25 cellular contexts compared by ENCODE assay signal in genomic region chr1:38128926-38129453, GRCh38.
DNase-seq lines count a peak whose midpoint lies in the region; ATAC-seq, FAIRE-seq and TF ChIP-seq lines count a peak whose summit lies in the region.
"Had no signal": no experiment of that assay in that cellular context is flagged by ENCODE, and none has a peak within 500 bp of the region (broad histone marks: within the 10 kb centered on the region; RNA-seq: fewer than 3 reads in every experiment).

No MANE protein-coding gene starts in this region.

- no peaks in the 10 kb centered on the region for H3K27me3 Mint-ChIP-seq in neural crest cell (ENCODE audit: low read depth)
- peaks cover 64% of the 10 kb centered on the region for H3K27me3 Mint-ChIP-seq in stimulated activated naive CD8-positive, alpha-beta T cell treated with anti-CD3 and anti-CD28 coated beads, Interleukin-15, amount 100 ng/mL, for 72 hours

- peak overlapping the region; percentile 12 for H3K27ac Mint-ChIP-seq in neural crest cell (ENCODE audit: unreplicated experiment)
- no peak overlapping the region for H3K27ac Mint-ChIP-seq in stimulated activated naive CD8-positive, alpha-beta T cell treated with anti-CD3 and anti-CD28 coated beads, Interleukin-15, amount 100 ng/mL, for 72 hours
- H3K27ac Mint-ChIP-seq: CD4-positive, alpha-beta memory T cell; GM23338 had no signal

- no peak overlapping the region for H2AK5ac ChIP-seq in H1 (ENCODE audit: low read depth, low read length)

- ATAC-seq in stimulated activated naive CD8-positive, alpha-beta T cell treated with anti-CD3 and anti-CD28 coated beads, Interleukin-15, amount 100 ng/mL, for 72 hours, result no peak

- H3K14ac ChIP-seq in H1 (ENCODE audit: insufficient read length), result no peak overlapping the region

- FAIRE-seq in H1 (lab: Jason Lieb, UNC), result no peak
- FAIRE-seq: A549, GM12891, GM18507, H54 had no signal

- H2BK15ac ChIP-seq in H1 (ENCODE audit: low read length), result 0 out of 2 replicates have a peak overlapping the region, but pooled peaks have one; percentile 35

- TF ChIP-seq RAD21 in H1 (IDR thresholded peaks at IDR 0.05 in 1 of 2, conservative IDR thresholded peaks at IDR 0.05 in 1 of 2; ENCODE audit: low read depth in 2 of 2, low read length in 2 of 2), result no peak

- no peaks in the 10 kb centered on the region for H3K36me3 ChIP-seq in H7 (replicated peaks; ENCODE audit: control insufficient read depth, insufficient read depth, low read length)
- no peaks in the 10 kb centered on the region for H3K36me3 ChIP-seq in H1 (ENCODE audit: control insufficient read depth in 2 of 4, insufficient read depth in 4 of 4, low read length in 3 of 4)
- no peaks in the 10 kb centered on the region for H3K36me3 ChIP-seq in ascending aorta
- no peaks in the 10 kb centered on the region for H3K36me3 ChIP-seq in suprapubic skin
- H3K36me3 ChIP-seq: BE2C; BLaER1 treated with 17β-estradiol and CSF1 and Interleukin-3, amounts not matched to agents 10 nM and 100 nM had no signal

- no peak overlapping the region for H4K5ac ChIP-seq in H1 (ENCODE audit: insufficient read length, low read depth, low read length)

- TF ChIP-seq CTCF in H1 (IDR thresholded peaks at IDR 0.05; ENCODE audit: control extremely low read depth in 1 of 3, insufficient read depth in 1 of 3, low read depth in 1 of 3, low read length in 3 of 3) (no peak), neural crest cell (conservative IDR thresholded peaks at IDR 0.05) (no peak), ascending aorta (IDR thresholded peaks at IDR 0.05) (no peak), suprapubic skin (IDR thresholded peaks at IDR 0.05) (no peak)

- H3K79me2 ChIP-seq in H1 (ENCODE audit: control insufficient read depth in 1 of 2, insufficient read depth in 2 of 2, low read length in 2 of 2), result no peaks in the 10 kb centered on the region

- H2BK20ac ChIP-seq in H1 (ENCODE audit: low read length), result no peak overlapping the region

- H3K36me3 Mint-ChIP-seq in neural crest cell (ENCODE audit: low read depth), result no peaks in the 10 kb centered on the region
- H3K36me3 Mint-ChIP-seq: CD4-positive, alpha-beta memory T cell had no signal

- H3K9me3 ChIP-seq in H1 (ENCODE audit: insufficient read depth in 2 of 2, low read depth in 1 of 2, low read length in 1 of 2) (no peaks in the 10 kb centered on the region), ascending aorta (no peaks in the 10 kb centered on the region), suprapubic skin (no peaks in the 10 kb centered on the region)
- H3K9me3 ChIP-seq: A549; BE2C; BLaER1 treated with 17β-estradiol and CSF1 and Interleukin-3, amounts not matched to agents 10 nM and 100 nM had no signal

- no peak overlapping the region for H4K91ac ChIP-seq in H1 (replicated peaks; ENCODE audit: insufficient read length, low read length)

- H2BK5ac ChIP-seq in H1 (ENCODE audit: low read depth, low read length), result no peak overlapping the region

- TF ChIP-seq EP300 in H1 (IDR thresholded peaks at IDR 0.05; ENCODE audit: borderline replicate concordance in 1 of 2, low read depth in 2 of 2, low read length in 2 of 2) (no peak), suprapubic skin (IDR thresholded peaks at IDR 0.05) (no peak)

- no peak overlapping the region for H3K23ac ChIP-seq in H1 (ENCODE audit: insufficient read length)

- DNase-seq in H7 (peak; percentile 55), H1 (ENCODE audit: low read depth in 1 of 2, low spot score in 2 of 2) (no peak), neural crest cell (ENCODE audit: low read depth, low spot score) (no peak), posterior vena cava (ENCODE audit: low spot score) (peak; percentile 50), ascending aorta (ENCODE audit: low spot score in 2 of 2) (no peak), suprapubic skin (ENCODE audit: low spot score in 2 of 2) (no peak), caudate nucleus (lab: John Stamatoyannopoulos, UW) (no peak)
- DNase-seq in stimulated activated naive CD8-positive, alpha-beta T cell treated with anti-CD3 and anti-CD28 coated beads, Interleukin-15, amount 100 ng/mL, for 72 hours, result no peak
- DNase-seq: 8988T; ACHN; AML-193; BE2C; Calu3; CD4-positive, alpha-beta memory T cell; COR-L47; DMS53; DMS79 treated with DMSO at 0.1 percent for 48 hours; GF-D8; HCEC 1CT had no signal

- H3K4me3 ChIP-seq in H7 (ENCODE audit: insufficient read depth, low read depth, low read length) (no peak overlapping the region), H1 (ENCODE audit: extremely low read depth in 1 of 4, insufficient read depth in 2 of 4, low read depth in 3 of 4, low read length in 4 of 4) (no peak overlapping the region), ascending aorta (no peak overlapping the region), suprapubic skin (no peak overlapping the region)
- H3K4me3 ChIP-seq: A549; BLaER1 treated with 17β-estradiol and CSF1 and Interleukin-3, amounts not matched to agents 10 nM and 100 nM; GM23338 had no signal

- POLR2A ChIA-PET in H1 (lab: Charles Lee; ENCODE audit: partially characterized antibody), result interaction anchor here (0.6 to 1.1 kb wide), 2 partner anchors 146 to 303 kb away, joined by 3 to 4 read pairs; no protein-coding TSS in a partner anchor

- 91% methylated on average over 9 of the region's 9 CpGs; no CpG with 5 or more reads in 1 of the 2 experiments for WGBS in H1 (ENCODE audit: extremely low coverage in 1 of 2, insufficient coverage in 1 of 2, insufficient read length in 1 of 2, insufficient replicate concordance in 2 of 2, low coverage in 1 of 2, low lambda C conversion rate in 2 of 2, missing lambda C conversion rate in 1 of 2), 2 experiments
- 83% methylated on average over 9 of the region's 9 CpGs for WGBS in suprapubic skin

- peak overlapping the region; percentile 53; the same call in 1 of the 2 replicates for H3K18ac ChIP-seq in H1 (ENCODE audit: extremely low read depth, low read length)

- H4K8ac ChIP-seq in H1 (ENCODE audit: extremely low read depth, insufficient read depth, low read length), result no peak overlapping the region

- peaks cover 4% of the 10 kb centered on the region for H3K27me3 ChIP-seq in H7 (ENCODE audit: control insufficient read depth, insufficient read depth, low read length)
- H3K27me3 ChIP-seq in H1 (replicated peaks in 1 of 4; ENCODE audit: control insufficient read depth in 3 of 4, extremely low read depth in 1 of 4, insufficient read depth in 3 of 4, low read length in 3 of 4), result peaks cover 0 to 6% (median 2%) of the 10 kb centered on the region in 4 experiments; a peak in 5 of 7 replicates
- H3K27me3 ChIP-seq in ascending aorta, result no peaks in the 10 kb centered on the region
- H3K27me3 ChIP-seq in suprapubic skin, result peaks cover 32% of the 10 kb centered on the region
- H3K27me3 ChIP-seq: BLaER1 treated with 17β-estradiol and CSF1 and Interleukin-3, amounts not matched to agents 10 nM and 100 nM had no signal

- H3K9me3 Mint-ChIP-seq in neural crest cell, result no peaks in the 10 kb centered on the region
- no peaks in the 10 kb centered on the region for H3K9me3 Mint-ChIP-seq in stimulated activated naive CD8-positive, alpha-beta T cell treated with anti-CD3 and anti-CD28 coated beads, Interleukin-15, amount 100 ng/mL, for 72 hours
- H3K9me3 Mint-ChIP-seq: GM23338 had no signal

- H2BK12ac ChIP-seq in H1 (ENCODE audit: low read depth, low read length), result peak overlapping the region; percentile 92; the same call in 1 of the 2 replicates

- no peak overlapping the region for H3K56ac ChIP-seq in H1 (replicated peaks; ENCODE audit: insufficient read length, low read depth, low read length)

- no peaks in the 10 kb centered on the region for H3K79me1 ChIP-seq in H1 (ENCODE audit: low read depth, low read length)

- H3K27ac ChIP-seq in H1 (ENCODE audit: low read depth, low read length) (no peak overlapping the region), ascending aorta (no peak overlapping the region), suprapubic skin (no peak overlapping the region), caudate nucleus (ENCODE audit: low read depth, low read length) (no peak overlapping the region)
- H3K27ac ChIP-seq: A549; BLaER1 treated with 17β-estradiol and CSF1 and Interleukin-3, amounts not matched to agents 10 nM and 100 nM had no signal

- peaks cover 3 to 8% (median 4%) of the 10 kb centered on the region in 4 experiments for H3K4me1 ChIP-seq in H1 (replicated peaks in 1 of 4; ENCODE audit: control insufficient read depth in 3 of 4, insufficient read depth in 4 of 4, low read length in 3 of 4)
- no peaks in the 10 kb centered on the region for H3K4me1 ChIP-seq in ascending aorta
- peaks cover 38% of the 10 kb centered on the region for H3K4me1 ChIP-seq in suprapubic skin
- H3K4me1 ChIP-seq: A549; BE2C; BLaER1 treated with 17β-estradiol and CSF1 and Interleukin-3, amounts not matched to agents 10 nM and 100 nM had no signal

- no peaks in the 10 kb centered on the region for H4K20me1 ChIP-seq in H1 (replicated peaks in 1 of 2; ENCODE audit: control insufficient read depth in 1 of 2, insufficient read depth in 2 of 2, low read length in 2 of 2)
- H4K20me1 ChIP-seq: BLaER1 treated with 17β-estradiol and CSF1 and Interleukin-3, amounts not matched to agents 10 nM and 100 nM had no signal

- H3K9ac ChIP-seq in H1 (replicated peaks in 1 of 4; ENCODE audit: extremely low read depth in 1 of 4, low read depth in 3 of 4, low read length in 3 of 4), result no peak overlapping the region
- H3K9ac ChIP-seq: BLaER1 treated with 17β-estradiol and CSF1 and Interleukin-3, amounts not matched to agents 10 nM and 100 nM had no signal

- H3K23me2 ChIP-seq in H1 (ENCODE audit: low read depth, low read length), result no peaks in the 10 kb centered on the region

- H3K4me3 Mint-ChIP-seq in neural crest cell, result no peak overlapping the region
- no peak overlapping the region for H3K4me3 Mint-ChIP-seq in stimulated activated naive CD8-positive, alpha-beta T cell treated with anti-CD3 and anti-CD28 coated beads, Interleukin-15, amount 100 ng/mL, for 72 hours
- H3K4me3 Mint-ChIP-seq: CD4-positive, alpha-beta memory T cell; GM23338 had no signal

- H3K4me2 ChIP-seq in H1 (ENCODE audit: insufficient read depth in 1 of 2, low read depth in 2 of 2, low read length in 2 of 2), result no peak overlapping the region
- H3K4me2 ChIP-seq: A549; BLaER1 treated with 17β-estradiol and CSF1 and Interleukin-3, amounts not matched to agents 10 nM and 100 nM; GM23338 had no signal

- no peak overlapping the region for H2AFZ ChIP-seq in H1 (ENCODE audit: low read length)
- H2AFZ ChIP-seq: GM23338 had no signal

- no peak for TF ChIP-seq POLR2A in H1 (IDR thresholded peaks at IDR 0.05; ENCODE audit: control extremely low read depth in 1 of 2, low read depth in 2 of 2, low read length in 2 of 2)
- no peak for TF ChIP-seq POLR2A in suprapubic skin (IDR thresholded peaks at IDR 0.05)

- CTCF ChIA-PET in H1 (lab: Charles Lee; ENCODE audit: partially characterized antibody), result interaction anchor here (0.6 to 2.7 kb wide), 20 partner anchors 8 to 369 kb away, joined by 3 to 22 read pairs (median 3); no protein-coding TSS in a partner anchor

- no peak overlapping the region for H3K4ac ChIP-seq in H1 (replicated peaks; ENCODE audit: insufficient read length, low read depth, low read length)

- H3K4me1 Mint-ChIP-seq in neural crest cell, result peaks cover 36% of the 10 kb centered on the region
- no peaks in the 10 kb centered on the region for H3K4me1 Mint-ChIP-seq in stimulated activated naive CD8-positive, alpha-beta T cell treated with anti-CD3 and anti-CD28 coated beads, Interleukin-15, amount 100 ng/mL, for 72 hours
- H3K4me1 Mint-ChIP-seq: CD4-positive, alpha-beta memory T cell had no signal

- intact Hi-C loops in posterior vena cava (cut with DNase I), result no loop called here
- intact Hi-C loops in ascending aorta (cut with DNase I), result no loop called here

- H2BK120ac ChIP-seq in H1 (replicated peaks; ENCODE audit: low read depth, low read length), result no peak overlapping the region

Comparison
In these comparisons a context has a peak if more than half of its experiments do, and no peak if none do; other contexts are left out.
1. DNase-seq: peak in H7 (single experiment) and posterior vena cava (single experiment); none in H1 (0 of 2), neural crest cell (single experiment), ascending aorta (0 of 2), suprapubic skin (0 of 2), stimulated activated naive CD8-positive, alpha-beta T cell treated with anti-CD3 and anti-CD28 coated beads, Interleukin-15, amount 100 ng/mL, for 72 hours (0 of 2) and caudate nucleus (0 of 61).